2 cellular contexts compared by ENCODE assay signal in the genomic region with DNA sequence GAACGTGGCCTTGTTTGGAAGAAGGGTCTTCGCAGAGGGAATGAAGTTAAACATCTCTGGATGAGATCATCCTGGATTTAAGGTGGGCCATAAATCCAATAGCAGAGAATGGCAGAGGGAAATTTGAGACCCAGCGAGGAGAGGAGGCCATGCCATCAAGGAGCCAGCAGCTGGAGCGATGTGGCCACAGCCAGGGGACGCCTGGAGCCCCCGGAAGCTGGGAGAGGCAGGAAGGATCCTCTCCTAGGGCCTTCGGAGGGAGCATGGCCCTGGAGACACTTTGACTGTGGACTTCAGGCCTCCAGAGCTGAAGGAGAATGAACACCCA.
TF ChIP-seq lines count a peak whose summit lies in the region.

No MANE protein-coding gene starts in this region.

TF ChIP-seq in GM23338, 12 proteins besides CTCF, POLR2A, EP300 and RAD21 (continues in another document):
- TF ChIP-seq, protein P1, sequence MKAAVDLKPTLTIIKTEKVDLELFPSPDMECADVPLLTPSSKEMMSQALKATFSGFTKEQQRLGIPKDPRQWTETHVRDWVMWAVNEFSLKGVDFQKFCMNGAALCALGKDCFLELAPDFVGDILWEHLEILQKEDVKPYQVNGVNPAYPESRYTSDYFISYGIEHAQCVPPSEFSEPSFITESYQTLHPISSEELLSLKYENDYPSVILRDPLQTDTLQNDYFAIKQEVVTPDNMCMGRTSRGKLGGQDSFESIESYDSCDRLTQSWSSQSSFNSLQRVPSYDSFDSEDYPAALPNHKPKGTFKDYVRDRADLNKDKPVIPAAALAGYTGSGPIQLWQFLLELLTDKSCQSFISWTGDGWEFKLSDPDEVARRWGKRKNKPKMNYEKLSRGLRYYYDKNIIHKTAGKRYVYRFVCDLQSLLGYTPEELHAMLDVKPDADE (IDR thresholded peaks at IDR 0.05): no peak
- TF ChIP-seq, protein P2, sequence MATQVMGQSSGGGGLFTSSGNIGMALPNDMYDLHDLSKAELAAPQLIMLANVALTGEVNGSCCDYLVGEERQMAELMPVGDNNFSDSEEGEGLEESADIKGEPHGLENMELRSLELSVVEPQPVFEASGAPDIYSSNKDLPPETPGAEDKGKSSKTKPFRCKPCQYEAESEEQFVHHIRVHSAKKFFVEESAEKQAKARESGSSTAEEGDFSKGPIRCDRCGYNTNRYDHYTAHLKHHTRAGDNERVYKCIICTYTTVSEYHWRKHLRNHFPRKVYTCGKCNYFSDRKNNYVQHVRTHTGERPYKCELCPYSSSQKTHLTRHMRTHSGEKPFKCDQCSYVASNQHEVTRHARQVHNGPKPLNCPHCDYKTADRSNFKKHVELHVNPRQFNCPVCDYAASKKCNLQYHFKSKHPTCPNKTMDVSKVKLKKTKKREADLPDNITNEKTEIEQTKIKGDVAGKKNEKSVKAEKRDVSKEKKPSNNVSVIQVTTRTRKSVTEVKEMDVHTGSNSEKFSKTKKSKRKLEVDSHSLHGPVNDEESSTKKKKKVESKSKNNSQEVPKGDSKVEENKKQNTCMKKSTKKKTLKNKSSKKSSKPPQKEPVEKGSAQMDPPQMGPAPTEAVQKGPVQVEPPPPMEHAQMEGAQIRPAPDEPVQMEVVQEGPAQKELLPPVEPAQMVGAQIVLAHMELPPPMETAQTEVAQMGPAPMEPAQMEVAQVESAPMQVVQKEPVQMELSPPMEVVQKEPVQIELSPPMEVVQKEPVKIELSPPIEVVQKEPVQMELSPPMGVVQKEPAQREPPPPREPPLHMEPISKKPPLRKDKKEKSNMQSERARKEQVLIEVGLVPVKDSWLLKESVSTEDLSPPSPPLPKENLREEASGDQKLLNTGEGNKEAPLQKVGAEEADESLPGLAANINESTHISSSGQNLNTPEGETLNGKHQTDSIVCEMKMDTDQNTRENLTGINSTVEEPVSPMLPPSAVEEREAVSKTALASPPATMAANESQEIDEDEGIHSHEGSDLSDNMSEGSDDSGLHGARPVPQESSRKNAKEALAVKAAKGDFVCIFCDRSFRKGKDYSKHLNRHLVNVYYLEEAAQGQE (IDR thresholded peaks at IDR 0.05; ENCODE audit: unreplicated experiment): no peak
- no peak for TF ChIP-seq NANOG (IDR thresholded peaks at IDR 0.05; ENCODE audit: borderline replicate concordance)
- no peak for TF ChIP-seq STAT1 (IDR thresholded peaks at IDR 0.05; ENCODE audit: unreplicated experiment)
- no peak for TF ChIP-seq JUNB (IDR thresholded peaks at IDR 0.05; ENCODE audit: unreplicated experiment)
- no peak for TF ChIP-seq POLR2AphosphoS5 (IDR thresholded peaks at IDR 0.05; ENCODE audit: low read depth)
- TF ChIP-seq EZH2phosphoT487 (IDR thresholded peaks at IDR 0.05; ENCODE audit: unreplicated experiment): no peak
- no peak for TF ChIP-seq EZH2 (IDR thresholded peaks at IDR 0.05; ENCODE audit: low read depth, unreplicated experiment)
- TF ChIP-seq, protein P3, sequence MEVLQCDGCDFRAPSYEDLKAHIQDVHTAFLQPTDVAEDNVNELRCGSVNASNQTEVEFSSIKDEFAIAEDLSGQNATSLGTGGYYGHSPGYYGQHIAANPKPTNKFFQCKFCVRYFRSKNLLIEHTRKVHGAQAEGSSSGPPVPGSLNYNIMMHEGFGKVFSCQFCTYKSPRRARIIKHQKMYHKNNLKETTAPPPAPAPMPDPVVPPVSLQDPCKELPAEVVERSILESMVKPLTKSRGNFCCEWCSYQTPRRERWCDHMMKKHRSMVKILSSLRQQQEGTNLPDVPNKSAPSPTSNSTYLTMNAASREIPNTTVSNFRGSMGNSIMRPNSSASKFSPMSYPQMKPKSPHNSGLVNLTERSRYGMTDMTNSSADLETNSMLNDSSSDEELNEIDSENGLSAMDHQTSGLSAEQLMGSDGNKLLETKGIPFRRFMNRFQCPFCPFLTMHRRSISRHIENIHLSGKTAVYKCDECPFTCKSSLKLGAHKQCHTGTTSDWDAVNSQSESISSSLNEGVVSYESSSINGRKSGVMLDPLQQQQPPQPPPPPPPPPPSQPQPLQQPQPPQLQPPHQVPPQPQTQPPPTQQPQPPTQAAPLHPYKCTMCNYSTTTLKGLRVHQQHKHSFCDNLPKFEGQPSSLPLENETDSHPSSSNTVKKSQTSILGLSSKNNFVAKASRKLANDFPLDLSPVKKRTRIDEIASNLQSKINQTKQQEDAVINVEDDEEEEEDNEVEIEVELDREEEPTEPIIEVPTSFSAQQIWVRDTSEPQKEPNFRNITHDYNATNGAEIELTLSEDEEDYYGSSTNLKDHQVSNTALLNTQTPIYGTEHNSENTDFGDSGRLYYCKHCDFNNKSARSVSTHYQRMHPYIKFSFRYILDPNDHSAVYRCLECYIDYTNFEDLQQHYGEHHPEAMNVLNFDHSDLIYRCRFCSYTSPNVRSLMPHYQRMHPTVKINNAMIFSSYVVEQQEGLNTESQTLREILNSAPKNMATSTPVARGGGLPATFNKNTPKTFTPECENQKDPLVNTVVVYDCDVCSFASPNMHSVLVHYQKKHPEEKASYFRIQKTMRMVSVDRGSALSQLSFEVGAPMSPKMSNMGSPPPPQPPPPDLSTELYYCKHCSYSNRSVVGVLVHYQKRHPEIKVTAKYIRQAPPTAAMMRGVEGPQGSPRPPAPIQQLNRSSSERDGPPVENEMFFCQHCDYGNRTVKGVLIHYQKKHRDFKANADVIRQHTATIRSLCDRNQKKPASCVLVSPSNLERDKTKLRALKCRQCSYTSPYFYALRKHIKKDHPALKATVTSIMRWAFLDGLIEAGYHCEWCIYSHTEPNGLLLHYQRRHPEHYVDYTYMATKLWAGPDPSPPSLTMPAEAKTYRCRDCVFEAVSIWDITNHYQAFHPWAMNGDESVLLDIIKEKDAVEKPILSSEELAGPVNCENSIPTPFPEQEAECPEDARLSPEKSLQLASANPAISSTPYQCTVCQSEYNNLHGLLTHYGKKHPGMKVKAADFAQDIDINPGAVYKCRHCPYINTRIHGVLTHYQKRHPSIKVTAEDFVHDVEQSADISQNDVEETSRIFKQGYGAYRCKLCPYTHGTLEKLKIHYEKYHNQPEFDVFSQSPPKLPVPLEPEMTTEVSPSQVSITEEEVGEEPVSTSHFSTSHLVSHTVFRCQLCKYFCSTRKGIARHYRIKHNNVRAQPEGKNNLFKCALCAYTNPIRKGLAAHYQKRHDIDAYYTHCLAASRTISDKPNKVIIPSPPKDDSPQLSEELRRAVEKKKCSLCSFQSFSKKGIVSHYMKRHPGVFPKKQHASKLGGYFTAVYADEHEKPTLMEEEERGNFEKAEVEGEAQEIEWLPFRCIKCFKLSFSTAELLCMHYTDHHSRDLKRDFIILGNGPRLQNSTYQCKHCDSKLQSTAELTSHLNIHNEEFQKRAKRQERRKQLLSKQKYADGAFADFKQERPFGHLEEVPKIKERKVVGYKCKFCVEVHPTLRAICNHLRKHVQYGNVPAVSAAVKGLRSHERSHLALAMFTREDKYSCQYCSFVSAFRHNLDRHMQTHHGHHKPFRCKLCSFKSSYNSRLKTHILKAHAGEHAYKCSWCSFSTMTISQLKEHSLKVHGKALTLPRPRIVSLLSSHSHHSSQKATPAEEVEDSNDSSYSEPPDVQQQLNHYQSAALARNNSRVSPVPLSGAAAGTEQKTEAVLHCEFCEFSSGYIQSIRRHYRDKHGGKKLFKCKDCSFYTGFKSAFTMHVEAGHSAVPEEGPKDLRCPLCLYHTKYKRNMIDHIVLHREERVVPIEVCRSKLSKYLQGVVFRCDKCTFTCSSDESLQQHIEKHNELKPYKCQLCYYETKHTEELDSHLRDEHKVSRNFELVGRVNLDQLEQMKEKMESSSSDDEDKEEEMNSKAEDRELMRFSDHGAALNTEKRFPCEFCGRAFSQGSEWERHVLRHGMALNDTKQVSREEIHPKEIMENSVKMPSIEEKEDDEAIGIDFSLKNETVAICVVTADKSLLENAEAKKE (CRISPR knock-in tag; IDR thresholded peaks at IDR 0.05): no peak
- no peak for TF ChIP-seq ZNF331 (CRISPR knock-in tag; IDR thresholded peaks at IDR 0.05; ENCODE audit: low read depth)
- TF ChIP-seq ZNF114 (CRISPR knock-in tag; IDR thresholded peaks at IDR 0.05): no peak

TF ChIP-seq in IMR-90, 13 proteins besides CTCF, POLR2A, EP300 and RAD21:
- TF ChIP-seq, protein P4, sequence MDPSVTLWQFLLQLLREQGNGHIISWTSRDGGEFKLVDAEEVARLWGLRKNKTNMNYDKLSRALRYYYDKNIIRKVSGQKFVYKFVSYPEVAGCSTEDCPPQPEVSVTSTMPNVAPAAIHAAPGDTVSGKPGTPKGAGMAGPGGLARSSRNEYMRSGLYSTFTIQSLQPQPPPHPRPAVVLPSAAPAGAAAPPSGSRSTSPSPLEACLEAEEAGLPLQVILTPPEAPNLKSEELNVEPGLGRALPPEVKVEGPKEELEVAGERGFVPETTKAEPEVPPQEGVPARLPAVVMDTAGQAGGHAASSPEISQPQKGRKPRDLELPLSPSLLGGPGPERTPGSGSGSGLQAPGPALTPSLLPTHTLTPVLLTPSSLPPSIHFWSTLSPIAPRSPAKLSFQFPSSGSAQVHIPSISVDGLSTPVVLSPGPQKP (IDR thresholded peaks at IDR 0.05; ENCODE audit: borderline replicate concordance, low read depth, low read length): no peak
- no peak for TF ChIP-seq CHD1 (IDR thresholded peaks at IDR 0.05; ENCODE audit: low read depth, low read length)
- TF ChIP-seq RFX5 (IDR thresholded peaks at IDR 0.05; ENCODE audit: low read depth, low read length): no peak
- no peak for TF ChIP-seq RCOR1 (IDR thresholded peaks at IDR 0.05; ENCODE audit: insufficient replicate concordance, low read length)
- TF ChIP-seq CEBPB (IDR thresholded peaks at IDR 0.05; ENCODE audit: low read depth, low read length): no peak
- TF ChIP-seq MXI1 (IDR thresholded peaks at IDR 0.05; ENCODE audit: borderline replicate concordance, low read depth, low read length): no peak
- TF ChIP-seq MAFK (IDR thresholded peaks at IDR 0.05; ENCODE audit: low read depth, low read length): no peak
- no peak for TF ChIP-seq FOS (IDR thresholded peaks at IDR 0.05; ENCODE audit: low read depth, low read length)
- TF ChIP-seq, protein P5, sequence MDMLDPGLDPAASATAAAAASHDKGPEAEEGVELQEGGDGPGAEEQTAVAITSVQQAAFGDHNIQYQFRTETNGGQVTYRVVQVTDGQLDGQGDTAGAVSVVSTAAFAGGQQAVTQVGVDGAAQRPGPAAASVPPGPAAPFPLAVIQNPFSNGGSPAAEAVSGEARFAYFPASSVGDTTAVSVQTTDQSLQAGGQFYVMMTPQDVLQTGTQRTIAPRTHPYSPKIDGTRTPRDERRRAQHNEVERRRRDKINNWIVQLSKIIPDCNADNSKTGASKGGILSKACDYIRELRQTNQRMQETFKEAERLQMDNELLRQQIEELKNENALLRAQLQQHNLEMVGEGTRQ (IDR thresholded peaks at IDR 0.05; ENCODE audit: low read depth, low read length): no peak
- no peak for TF ChIP-seq SMC3 (IDR thresholded peaks at IDR 0.05; ENCODE audit: low read depth, low read length)
- no peak for TF ChIP-seq BHLHE40 (IDR thresholded peaks at IDR 0.05; ENCODE audit: low read depth, low read length)
- TF ChIP-seq NFE2L2 (IDR thresholded peaks at IDR 0.05; ENCODE audit: low read depth, low read length): no peak
- no peak for TF ChIP-seq MAZ (IDR thresholded peaks at IDR 0.05; ENCODE audit: borderline replicate concordance, low read depth, low read length)
TF ChIP-seq in IMR-90: peak in this region for 0.
